Comparison of ENCODE assay signal across 8 cellular contexts in the genomic region with DNA sequence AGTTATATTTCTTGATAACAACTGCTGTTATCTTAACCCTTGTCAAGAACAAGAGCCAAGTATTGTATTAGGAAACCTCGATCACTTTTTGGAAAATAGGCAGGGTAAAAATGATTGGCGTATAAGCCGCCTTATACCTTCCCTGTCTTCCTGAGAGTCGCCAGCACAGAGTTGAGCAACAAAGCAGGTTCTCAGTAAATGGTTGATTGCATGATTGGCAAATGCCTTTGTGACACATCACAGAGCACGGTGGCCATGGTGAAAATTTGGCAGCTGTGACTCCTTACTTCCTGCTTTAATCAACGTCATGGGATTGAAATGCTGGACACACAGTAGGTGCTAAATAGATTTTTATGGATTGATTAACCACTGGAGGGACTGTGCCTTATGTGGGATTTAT.
A peak's percentile ranks its signal among the peaks of the same experiment; 100 is the strongest.
DNase-seq lines count a peak whose midpoint lies in the region; ATAC-seq and FAIRE-seq lines count a peak whose summit lies in the region.

No MANE protein-coding gene starts in this region.

- no peaks in the 10 kb centered on the region for H3K9me3 Mint-ChIP-seq in stimulated activated naive CD8-positive, alpha-beta T cell treated with anti-CD3 and anti-CD28 coated beads, Interleukin-15, Interleukin-2, amounts not matched to agents 100 ng/mL and 50 ng/mL, for 24 hours

- peak overlapping the region; percentile 64 for H3K4me3 Mint-ChIP-seq in stimulated activated naive CD8-positive, alpha-beta T cell treated with anti-CD3 and anti-CD28 coated beads, Interleukin-15, Interleukin-2, amounts not matched to agents 100 ng/mL and 50 ng/mL, for 24 hours

- no peak for ATAC-seq in HG02642 (IDR thresholded peaks at IDR 0.05; ENCODE audit: poor library complexity, unreplicated experiment)

- peak; percentile 59 for DNase-seq in COLO829 (ENCODE audit: low spot score)
- DNase-seq in HK-2 (ENCODE audit: unreplicated experiment), result peak; percentile 76
- peak; percentile 92 for DNase-seq in RCC 7860 (ENCODE audit: low spot score)
- DNase-seq in epithelial cell of prostate (ENCODE audit: low read depth, low spot score), result peak; percentile 74
- no peak for DNase-seq in GM19240 (ENCODE audit: insufficient read length, low spot score)
- no peak for DNase-seq in UCSD-AML1 (lab: John Stamatoyannopoulos, UW; ENCODE audit: unreplicated experiment)

- peak overlapping the region; percentile 85 for H3K27ac Mint-ChIP-seq in stimulated activated naive CD8-positive, alpha-beta T cell treated with anti-CD3 and anti-CD28 coated beads, Interleukin-15, Interleukin-2, amounts not matched to agents 100 ng/mL and 50 ng/mL, for 24 hours

- peaks cover 34% of the 10 kb centered on the region for H3K27me3 Mint-ChIP-seq in stimulated activated naive CD8-positive, alpha-beta T cell treated with anti-CD3 and anti-CD28 coated beads, Interleukin-15, Interleukin-2, amounts not matched to agents 100 ng/mL and 50 ng/mL, for 24 hours

- H3K27ac ChIP-seq in epithelial cell of prostate, result peak overlapping the region; percentile 67

- no peaks in the 10 kb centered on the region for H3K36me3 Mint-ChIP-seq in stimulated activated naive CD8-positive, alpha-beta T cell treated with anti-CD3 and anti-CD28 coated beads, Interleukin-15, Interleukin-2, amounts not matched to agents 100 ng/mL and 50 ng/mL, for 24 hours (ENCODE audit: low read depth)

- FAIRE-seq in RCC 7860 (lab: Jason Lieb, UNC), result peak; percentile 90

- H3K4me1 Mint-ChIP-seq in stimulated activated naive CD8-positive, alpha-beta T cell treated with anti-CD3 and anti-CD28 coated beads, Interleukin-15, Interleukin-2, amounts not matched to agents 100 ng/mL and 50 ng/mL, for 24 hours (ENCODE audit: low read depth), result peaks cover 24% of the 10 kb centered on the region

Comparison
In these comparisons a context has a peak if more than half of its experiments do, and no peak if none do; other contexts are left out.
1. DNase-seq: peak in COLO829 (single experiment), HK-2 (single experiment), RCC 7860 (single experiment) and epithelial cell of prostate (single experiment); none in GM19240 (single experiment) and UCSD-AML1 (single experiment).